ENCODE assay signal across 21 cellular contexts in genomic region chr6:18640134-18640533, GRCh38.
A peak's percentile ranks its signal among the peaks of the same experiment; 100 is the strongest.
DNase-seq lines count a peak whose midpoint lies in the region; ATAC-seq and TF ChIP-seq lines count a peak whose summit lies in the region.
"Had no signal": no experiment of that assay in that cellular context is flagged by ENCODE, and none has a peak within 500 bp of the region (broad histone marks: within the 10 kb centered on the region; RNA-seq: fewer than 3 reads in every experiment).

No MANE protein-coding gene starts in this region.

- H3K27ac Mint-ChIP-seq in Calu3 (ENCODE audit: unreplicated experiment): no peak overlapping the region
- H3K27ac Mint-ChIP-seq: CD14-positive monocyte; CD4-positive, alpha-beta T cell; CD8-positive, alpha-beta memory T cell had no signal

- no peak overlapping the region for H4K8ac ChIP-seq in IMR-90 (ENCODE audit: low read depth in 2 of 2, low read length in 2 of 2)

- no peaks in the 10 kb centered on the region for H3K36me3 ChIP-seq in A673 (ENCODE audit: insufficient read depth, low read length, poor library complexity, severe bottlenecking)
- H3K36me3 ChIP-seq in IMR-90 (ENCODE audit: control insufficient read depth, insufficient read depth, low read length): no peaks in the 10 kb centered on the region
- no peaks in the 10 kb centered on the region for H3K36me3 ChIP-seq in brain microvascular endothelial cell (replicated peaks)
- H3K36me3 ChIP-seq in mucosa of descending colon (ENCODE audit: low read depth): no peaks in the 10 kb centered on the region
- H3K36me3 ChIP-seq: BE2C; BLaER1 treated with 17β-estradiol and CSF1 and Interleukin-3, amounts not matched to agents 10 nM and 100 nM had no signal

- no peak for TF ChIP-seq RAD21 in IMR-90 (IDR thresholded peaks at IDR 0.05; ENCODE audit: low read length)

- H3K4me1 ChIP-seq in A673 (ENCODE audit: insufficient read depth, low read length, poor library complexity, severe bottlenecking) (peaks cover 4% of the 10 kb centered on the region), IMR-90 (ENCODE audit: control insufficient read depth, insufficient read depth, low read length) (no peaks in the 10 kb centered on the region), mucosa of descending colon (ENCODE audit: low read depth) (no peaks in the 10 kb centered on the region)
- H3K4me1 ChIP-seq: BE2C had no signal

- no TSS peak for BruUV-seq in A673 (replicated peaks; lab: Mats Ljungman, UMichigan)
- BruUV-seq in IMR-90 (replicated peaks; lab: Mats Ljungman, UMichigan): no TSS peak
- BruUV-seq in Calu3 (replicated peaks; lab: Mats Ljungman, UMichigan): no TSS peak

- in situ Hi-C loops in IMR-90 (cut with MboI; ENCODE audit: low sequenced_read_pairs): no loop called here
- in situ Hi-C loops in brain microvascular endothelial cell (cut with HindIII; ENCODE audit: low pct_ligation_motif_present, low sequenced_read_pairs): no loop called here
- in situ Hi-C loops in KBM-7 (cut with MboI; ENCODE audit: low pct_unique_long_range_greater_than_20kb, low sequenced_read_pairs): no loop called here

- no peak overlapping the region for H3K14ac ChIP-seq in IMR-90 (replicated peaks; ENCODE audit: low read depth, low read length)

- peaks cover 25% of the 10 kb centered on the region for H3K27me3 Mint-ChIP-seq in Calu3 (ENCODE audit: unreplicated experiment)

- H3K9me3 ChIP-seq in A673 (ENCODE audit: low read depth, low read length, poor library complexity, severe bottlenecking): no peaks in the 10 kb centered on the region
- no peaks in the 10 kb centered on the region for H3K9me3 ChIP-seq in IMR-90 (ENCODE audit: control insufficient read depth, insufficient read depth, low read length)
- H3K9me3 ChIP-seq in mucosa of descending colon: no peaks in the 10 kb centered on the region
- H3K9me3 ChIP-seq: BE2C had no signal

- H3K4me3 Mint-ChIP-seq in Calu3 (ENCODE audit: low read depth, unreplicated experiment): no peak overlapping the region
- H3K4me3 Mint-ChIP-seq: CD14-positive monocyte; CD4-positive, alpha-beta T cell; CD8-positive, alpha-beta memory T cell had no signal

- no peaks in the 10 kb centered on the region for H3K9me1 ChIP-seq in IMR-90 (ENCODE audit: insufficient read depth, low read length)

- H2BK5ac ChIP-seq in IMR-90 (ENCODE audit: low read depth, low read length, poor library complexity, severe bottlenecking): no peak overlapping the region

- DNase-seq in A673 (ENCODE audit: low spot score) (peak; percentile 45), IMR-90 (no peak), brain microvascular endothelial cell (peak; percentile 21), left kidney (ENCODE audit: low read depth, low spot score) (peak; percentile 16), T-helper 2 cell (no peak), Calu3 (no peak), mucosa of descending colon (no peak), KBM-7 (no peak)
- DNase-seq: ACHN; AML-193; BE2C; CD4-positive, alpha-beta T cell; CD8-positive, alpha-beta memory T cell; COR-L47; DMS153; DND-41; GOT3; H7; HCEC 1CT had no signal

- H3K4me3 ChIP-seq in A673 (ENCODE audit: low read depth, low read length, poor library complexity, severe bottlenecking) (no peak overlapping the region), IMR-90 (ENCODE audit: insufficient read depth, low read depth, low read length) (no peak overlapping the region), brain microvascular endothelial cell (ENCODE audit: low read depth, low read length) (no peak overlapping the region), mucosa of descending colon (no peak overlapping the region)
- H3K4me3 ChIP-seq: BLaER1 treated with 17β-estradiol and CSF1 and Interleukin-3, amounts not matched to agents 10 nM and 100 nM had no signal

- H4K91ac ChIP-seq in IMR-90 (ENCODE audit: insufficient read depth, low read depth, low read length): no peak overlapping the region

- H4K5ac ChIP-seq in IMR-90 (ENCODE audit: low read depth, low read length): no peak overlapping the region

- TF ChIP-seq CTCF in A673 (conservative IDR thresholded peaks at IDR 0.05; ENCODE audit: low read depth, low read length) (no peak), IMR-90 (conservative IDR thresholded peaks at IDR 0.05; ENCODE audit: low read depth, low read length) (no peak), brain microvascular endothelial cell (IDR thresholded peaks at IDR 0.05; ENCODE audit: low read depth, low read length, missing control alignments) (no peak), Calu3 (IDR thresholded peaks at IDR 0.05; ENCODE audit: unreplicated experiment) (no peak), mucosa of descending colon (IDR thresholded peaks at IDR 0.05) (no peak)

- H3K79me1 ChIP-seq in IMR-90 (ENCODE audit: low read depth in 1 of 2, low read length in 2 of 2): no peaks in the 10 kb centered on the region

- H2AK5ac ChIP-seq in IMR-90 (ENCODE audit: low read depth, low read length): no peak overlapping the region

- no peak overlapping the region for H2AK9ac ChIP-seq in IMR-90 (replicated peaks; ENCODE audit: low read depth, low read length, poor library complexity)

- no peak overlapping the region for H3K9ac ChIP-seq in IMR-90 (ENCODE audit: low read depth, low read length)
- H3K9ac ChIP-seq: BLaER1 treated with 17β-estradiol and CSF1 and Interleukin-3, amounts not matched to agents 10 nM and 100 nM had no signal

- no peak overlapping the region for H3K4ac ChIP-seq in IMR-90 (ENCODE audit: low read depth, low read length)

- no peak overlapping the region for H3K56ac ChIP-seq in IMR-90 (ENCODE audit: extremely low read depth, insufficient read depth, low read length)

- H2BK20ac ChIP-seq in IMR-90 (ENCODE audit: low read depth, low read length): no peak overlapping the region

- CTCF ChIA-PET in A673 (lab: Charles Lee): no interaction called here
- CTCF ChIA-PET in IMR-90 (lab: Yijun Ruan, JAX): no interaction called here
- CTCF ChIA-PET in Calu3 (lab: Charles Lee): no interaction called here

- no peak overlapping the region for H2BK120ac ChIP-seq in IMR-90 (ENCODE audit: low read depth, low read length)

- H3K27ac ChIP-seq in A673 (ENCODE audit: low read depth, low read length, poor library complexity, severe bottlenecking): no peak overlapping the region
- no peak overlapping the region for H3K27ac ChIP-seq in IMR-90 (ENCODE audit: insufficient read depth, low read length)
- no peak overlapping the region for H3K27ac ChIP-seq in brain microvascular endothelial cell
- H3K27ac ChIP-seq: BLaER1 treated with 17β-estradiol and CSF1 and Interleukin-3, amounts not matched to agents 10 nM and 100 nM had no signal

- no peaks in the 10 kb centered on the region for H3K27me3 ChIP-seq in A673 (replicated peaks; ENCODE audit: insufficient read depth, low read depth, low read length, poor library complexity)
- no peaks in the 10 kb centered on the region for H3K27me3 ChIP-seq in IMR-90 (ENCODE audit: control insufficient read depth, insufficient read depth, low read length)
- no peaks in the 10 kb centered on the region for H3K27me3 ChIP-seq in brain microvascular endothelial cell (replicated peaks)
- H3K27me3 ChIP-seq: BE2C; BLaER1 treated with 17β-estradiol and CSF1 and Interleukin-3, amounts not matched to agents 10 nM and 100 nM had no signal

- no peaks in the 10 kb centered on the region for H3K9me3 Mint-ChIP-seq in Calu3 (ENCODE audit: low read depth, unreplicated experiment)
- H3K9me3 Mint-ChIP-seq: CD8-positive, alpha-beta memory T cell had no signal

- H3K4me1 Mint-ChIP-seq in Calu3 (ENCODE audit: low read depth, unreplicated experiment): peaks cover 8% of the 10 kb centered on the region
- H3K4me1 Mint-ChIP-seq: CD14-positive monocyte; CD8-positive, alpha-beta memory T cell had no signal

- no peak for TF ChIP-seq POLR2A in IMR-90 (IDR thresholded peaks at IDR 0.05; ENCODE audit: low read depth, low read length)

- no peak overlapping the region for H3K23ac ChIP-seq in IMR-90 (ENCODE audit: low read depth, low read length)

- intact Hi-C loops in A673 (cut with micrococcal nuclease; ENCODE audit: unreplicated experiment): no loop called here
- intact Hi-C loops in IMR-90 (cut with micrococcal nuclease): no loop called here
- intact Hi-C loops in Calu3 (cut with micrococcal nuclease; ENCODE audit: unreplicated experiment): no loop called here
- intact Hi-C loops in mucosa of descending colon (cut with DNase I, micrococcal nuclease): no loop called here

- H3K4me2 ChIP-seq in IMR-90 (ENCODE audit: low read depth, low read length): no peak overlapping the region
- H3K4me2 ChIP-seq: BLaER1 treated with 17β-estradiol and CSF1 and Interleukin-3, amounts not matched to agents 10 nM and 100 nM had no signal

- dilution Hi-C loops in IMR-90 (cut with HindIII; ENCODE audit: low sequenced_read_pairs, unreplicated experiment): no loop called here

- POLR2A ChIA-PET in A673 (lab: Charles Lee; ENCODE audit: low non-redundant PET): no interaction called here
- POLR2A ChIA-PET in IMR-90 (lab: Charles Lee; ENCODE audit: unreplicated experiment): no interaction called here

- ATAC-seq in IMR-90 (ENCODE audit: low read depth): no peak
- no peak for ATAC-seq in mucosa of descending colon

- no peaks in the 10 kb centered on the region for H3K36me3 Mint-ChIP-seq in Calu3 (ENCODE audit: insufficient read depth, unreplicated experiment)
- H3K36me3 Mint-ChIP-seq: CD14-positive monocyte; CD8-positive, alpha-beta memory T cell had no signal

- H4K20me1 ChIP-seq in IMR-90 (ENCODE audit: insufficient read depth, low read length): no peaks in the 10 kb centered on the region
- H4K20me1 ChIP-seq: BLaER1 treated with 17β-estradiol and CSF1 and Interleukin-3, amounts not matched to agents 10 nM and 100 nM had no signal

- H3K18ac ChIP-seq in IMR-90 (ENCODE audit: low read depth, low read length): no peak overlapping the region

- no peak overlapping the region for H2AFZ ChIP-seq in IMR-90 (replicated peaks; ENCODE audit: low read length, poor library complexity)

- H2BK15ac ChIP-seq in IMR-90 (ENCODE audit: low read depth, low read length): no peak overlapping the region

TF ChIP-seq in IMR-90, 13 proteins besides CTCF, POLR2A, EP300 and RAD21:
- TF ChIP-seq MAZ (IDR thresholded peaks at IDR 0.05; ENCODE audit: borderline replicate concordance, low read depth, low read length) (no peak), MAFK (IDR thresholded peaks at IDR 0.05; ENCODE audit: low read depth, low read length) (peak; percentile 99)
TF ChIP-seq in IMR-90: peak in this region for 1.

Comparison
In these comparisons a context has a peak if more than half of its experiments do, and no peak if none do; other contexts are left out.
1. DNase-seq: peak in A673 (single experiment), brain microvascular endothelial cell (single experiment) and left kidney (single experiment); none in IMR-90 (single experiment), T-helper 2 cell (0 of 5), Calu3 (single experiment), mucosa of descending colon (0 of 3) and KBM-7 (single experiment).